8 cellular contexts compared by ENCODE assay signal in genomic region chrX:40877869-40878268, GRCh38.
DNase-seq lines count a peak whose midpoint lies in the region; ATAC-seq and TF ChIP-seq lines count a peak whose summit lies in the region.

No MANE protein-coding gene starts in this region.

- H2AFZ ChIP-seq in DND-41 (ENCODE audit: low read depth, low read length) (no peak overlapping the region), Loucy (ENCODE audit: low read length) (no peak overlapping the region)

- H3F3A ChIP-seq in Loucy (ENCODE audit: low read depth), result no peaks in the 10 kb centered on the region

- H3K79me2 ChIP-seq in DND-41 (ENCODE audit: insufficient read depth, low read length) (no peaks in the 10 kb centered on the region), Loucy (ENCODE audit: insufficient read depth, low read length) (no peaks in the 10 kb centered on the region)

- H3K4me1 Mint-ChIP-seq in chondrocyte (ENCODE audit: low read depth) (peaks cover 4% of the 10 kb centered on the region), nephron (peaks cover 5% of the 10 kb centered on the region)

- H3K9me3 Mint-ChIP-seq in chondrocyte (ENCODE audit: low read depth), result peaks cover 9% of the 10 kb centered on the region
- H3K9me3 Mint-ChIP-seq in nephron, result peaks cover 7% of the 10 kb centered on the region

- H3K4me1 ChIP-seq in DND-41 (ENCODE audit: insufficient read depth, low read length), result no peaks in the 10 kb centered on the region
- no peaks in the 10 kb centered on the region for H3K4me1 ChIP-seq in Loucy (ENCODE audit: insufficient read depth, low read length, poor library complexity, severe bottlenecking)

- H3K36me3 ChIP-seq in DND-41 (ENCODE audit: insufficient read depth, low read length) (no peaks in the 10 kb centered on the region), Loucy (ENCODE audit: insufficient read depth, low read length) (no peaks in the 10 kb centered on the region)

- no peaks in the 10 kb centered on the region for H3K9me3 ChIP-seq in DND-41 (ENCODE audit: insufficient read depth, low read length, severe bottlenecking)
- no peaks in the 10 kb centered on the region for H3K9me3 ChIP-seq in Loucy (ENCODE audit: insufficient read depth, low read depth, low read length)

- H3K4me3 Mint-ChIP-seq in chondrocyte (ENCODE audit: unreplicated experiment) (no peak overlapping the region), nephron (no peak overlapping the region)

- H4K20me1 ChIP-seq in DND-41 (ENCODE audit: insufficient read depth, low read length) (no peaks in the 10 kb centered on the region), Loucy (ENCODE audit: insufficient read depth, low read length, poor library complexity, severe bottlenecking) (no peaks in the 10 kb centered on the region)

- H3K27me3 ChIP-seq in DND-41 (ENCODE audit: insufficient read depth, low read length, poor library complexity), result no peaks in the 10 kb centered on the region
- H3K27me3 ChIP-seq in Loucy (ENCODE audit: insufficient read depth, low read length, poor library complexity, severe bottlenecking), result no peaks in the 10 kb centered on the region

- H3K9me2 ChIP-seq in Loucy (replicated peaks; ENCODE audit: low read depth, low read length), result no peaks in the 10 kb centered on the region

- H3K9ac ChIP-seq in DND-41 (ENCODE audit: low read depth, low read length) (no peak overlapping the region), Loucy (ENCODE audit: low read depth, low read length, poor library complexity, severe bottlenecking) (no peak overlapping the region)

- DNase-seq in DND-41 (peak; percentile 4), chondrocyte (ENCODE audit: low spot score) (no peak), NCI-H1092 treated with DMSO at 0.1 percent for 48 hours (lab: John Stamatoyannopoulos, UW) (no peak), germinal center (ENCODE audit: low spot score) (no peak), NCI-H1436 treated with DMSO at 0.1 percent for 48 hours (lab: John Stamatoyannopoulos, UW) (no peak)

- no peak overlapping the region for H3K27ac Mint-ChIP-seq in chondrocyte (ENCODE audit: unreplicated experiment)
- H3K27ac Mint-ChIP-seq in nephron, result no peak overlapping the region

- no peak overlapping the region for H3K27ac ChIP-seq in DND-41 (ENCODE audit: low read length)

- H3K36me3 Mint-ChIP-seq in chondrocyte (ENCODE audit: low read depth), result no peaks in the 10 kb centered on the region
- no peaks in the 10 kb centered on the region for H3K36me3 Mint-ChIP-seq in nephron (ENCODE audit: low read depth)

- ATAC-seq in DND-41 (ENCODE audit: insufficient read depth, low read depth), result no peak
- no peak for ATAC-seq in HG03135 (IDR thresholded peaks at IDR 0.05; ENCODE audit: unreplicated experiment)

- H3K4me2 ChIP-seq in DND-41 (ENCODE audit: insufficient read depth, low read length) (no peak overlapping the region), Loucy (ENCODE audit: low read depth, low read length, poor library complexity, severe bottlenecking) (no peak overlapping the region)

- H3K4me3 ChIP-seq in DND-41 (ENCODE audit: low read depth in 1 of 2, low read length in 2 of 2), result no peak overlapping the region
- no peak overlapping the region for H3K4me3 ChIP-seq in Loucy (ENCODE audit: low read length, poor library complexity, severe bottlenecking)

- H3K27me3 Mint-ChIP-seq in chondrocyte (ENCODE audit: low read depth), result no peaks in the 10 kb centered on the region
- no peaks in the 10 kb centered on the region for H3K27me3 Mint-ChIP-seq in nephron (ENCODE audit: low read depth)

- TF ChIP-seq CTCF in DND-41 (IDR thresholded peaks at IDR 0.05; ENCODE audit: borderline replicate concordance, extremely low read depth, low read length, poor library complexity, severe bottlenecking), result peak; percentile 52
- TF ChIP-seq CTCF in Loucy (conservative IDR thresholded peaks at IDR 0.05; ENCODE audit: low read length), result peak; percentile 56
- peak; percentile 78 for TF ChIP-seq CTCF in chondrocyte (IDR thresholded peaks at IDR 0.05)
- peak; percentile 38 to 47 (median 38) for TF ChIP-seq CTCF in nephron (IDR thresholded peaks at IDR 0.05; ENCODE audit: unreplicated experiment in 3 of 3)
